ENCODE assay signal across 9 cellular contexts in the genomic region with DNA sequence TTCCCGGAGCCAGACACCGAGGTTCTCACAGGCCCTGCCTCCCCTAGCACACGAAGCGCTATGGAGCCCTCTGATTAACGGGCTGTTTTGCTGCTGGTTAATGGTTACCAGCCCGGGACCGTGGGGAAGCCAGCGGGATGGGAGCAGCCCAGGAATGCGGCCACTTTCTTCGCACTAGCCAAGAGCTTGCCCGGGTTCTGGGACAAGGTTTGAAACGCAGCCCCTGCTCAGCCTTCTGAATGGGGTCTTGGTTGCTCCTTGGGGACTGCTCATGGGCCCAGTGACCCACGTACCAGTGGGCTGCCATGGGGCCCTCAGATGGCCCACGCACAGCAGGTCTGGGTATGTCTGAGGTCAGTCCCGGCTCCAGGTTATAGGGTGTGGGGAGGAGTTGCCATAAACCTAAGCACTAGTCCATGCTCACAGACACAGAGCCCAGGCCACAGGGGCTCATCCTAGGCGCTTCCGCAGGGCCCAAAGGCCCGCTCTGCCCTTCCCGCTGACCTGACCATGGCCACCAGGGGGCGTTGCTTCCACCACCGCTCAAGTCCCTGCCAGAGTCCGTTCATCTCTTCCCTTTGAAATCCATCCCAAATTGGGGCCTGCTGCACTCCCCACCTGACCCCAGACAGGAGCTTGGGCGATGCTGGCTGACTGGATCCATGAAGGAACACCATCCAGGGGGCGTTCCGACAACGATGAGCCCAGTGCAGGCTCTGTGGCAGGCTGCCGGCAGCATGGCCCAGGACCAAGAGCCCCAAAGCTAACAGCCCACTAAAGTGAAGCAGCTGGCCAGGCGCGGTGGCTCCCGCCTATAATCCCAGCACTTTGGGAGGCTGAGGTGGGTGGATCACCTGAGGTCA.
DNase-seq lines count a peak whose midpoint lies in the region; ATAC-seq, FAIRE-seq and TF ChIP-seq lines count a peak whose summit lies in the region.
"Had no signal": no experiment of that assay in that cellular context is flagged by ENCODE, and none has a peak within 500 bp of the region (broad histone marks: within the 10 kb centered on the region; RNA-seq: fewer than 3 reads in every experiment).

No MANE protein-coding gene starts in this region.

- peaks cover 9% of the 10 kb centered on the region; the same call in 1 of the 2 replicates for H4K20me1 ChIP-seq in KMS-11 (ENCODE audit: insufficient read depth)

- no peaks in the 10 kb centered on the region for H3K9me3 Mint-ChIP-seq in central memory CD8-positive, alpha-beta T cell

- H3K4me2 ChIP-seq in KMS-11: no peak overlapping the region

- H3K4me1 ChIP-seq in KMS-11 (ENCODE audit: low read depth, poor library complexity, severe bottlenecking): no peaks in the 10 kb centered on the region

- H3K27me3 Mint-ChIP-seq in central memory CD8-positive, alpha-beta T cell: no peaks in the 10 kb centered on the region

- H2AFZ ChIP-seq in KMS-11 (ENCODE audit: low read depth): no peak overlapping the region

- H3K4me1 Mint-ChIP-seq in central memory CD8-positive, alpha-beta T cell: peaks cover 50% of the 10 kb centered on the region

- no peak for FAIRE-seq in D721Med (lab: Jason Lieb, UNC)

- H3K4me3 ChIP-seq in KMS-11 (IDR thresholded peaks at IDR 0.05; ENCODE audit: insufficient read depth, low read depth, low read length): no peak overlapping the region
- H3K4me3 ChIP-seq in WI38 (ENCODE audit: low read depth, low read length): no peak overlapping the region
- H3K4me3 ChIP-seq: SK-N-MC had no signal

- no peaks in the 10 kb centered on the region for H3K36me3 ChIP-seq in KMS-11 (ENCODE audit: insufficient read depth)

- H3K27ac ChIP-seq in KMS-11: no peak overlapping the region
- H3K27ac ChIP-seq: SK-N-MC had no signal

- H3K36me3 Mint-ChIP-seq in central memory CD8-positive, alpha-beta T cell (ENCODE audit: insufficient read depth): peaks cover 31% of the 10 kb centered on the region

- DNase-seq in D721Med (ENCODE audit: insufficient read length, low spot score) (peak; percentile 71), kidney glomerular epithelial cell (lab: John Stamatoyannopoulos, UW) (peak; percentile 70), KG1 (lab: John Stamatoyannopoulos, UW) (no peak)
- DNase-seq in central memory CD8-positive, alpha-beta T cell (ENCODE audit: low spot score in 2 of 2): peak; percentile 31 to 51
- peak; percentile 71 for DNase-seq in stimulated activated CD4-positive, alpha-beta T cell treated with anti-CD3 and anti-CD28 coated beads, Interleukin-4, amount 100 ng/mL, for 24 hours

- ATAC-seq in central memory CD8-positive, alpha-beta T cell (replicated peaks; ENCODE audit: extremely low read depth, poor library complexity, severe bottlenecking): no peak
- ATAC-seq in GM21576 (IDR thresholded peaks at IDR 0.05; ENCODE audit: unreplicated experiment): no peak

- H3K9ac ChIP-seq in KMS-11: no peak overlapping the region

- peaks cover 29% of the 10 kb centered on the region for H3K79me2 ChIP-seq in KMS-11 (ENCODE audit: insufficient read depth, low read depth)

- peak overlapping the region; percentile 40 for H3K4me3 Mint-ChIP-seq in central memory CD8-positive, alpha-beta T cell

- no peaks in the 10 kb centered on the region for H3K27me3 ChIP-seq in KMS-11 (ENCODE audit: insufficient read depth, low read depth)

- H3K27ac Mint-ChIP-seq in central memory CD8-positive, alpha-beta T cell (ENCODE audit: low read depth): peak overlapping the region; percentile 85

- peak; percentile 58 for TF ChIP-seq CTCF in D721Med (IDR thresholded peaks at IDR 0.05; ENCODE audit: insufficient read depth, missing control alignments)
- TF ChIP-seq CTCF in KMS-11 (conservative IDR thresholded peaks at IDR 0.05; ENCODE audit: low read depth, low read length): peak; percentile 77
- TF ChIP-seq CTCF in WI38 (IDR thresholded peaks at IDR 0.05; ENCODE audit: low read depth, low read length): peak; percentile 87
